Comparison of ENCODE assay signal across 24 cellular contexts in genomic region chr14:90626550-90626949, GRCh38.
DNase-seq lines count a peak whose midpoint lies in the region; ATAC-seq and TF ChIP-seq lines count a peak whose summit lies in the region.
"Had no signal": no experiment of that assay in that cellular context is flagged by ENCODE, and none has a peak within 500 bp of the region (broad histone marks: within the 10 kb centered on the region; RNA-seq: fewer than 3 reads in every experiment).

No MANE protein-coding gene starts in this region.

- no peaks in the 10 kb centered on the region for H3K9me3 ChIP-seq in thymus (ENCODE audit: control insufficient read depth)
- H3K9me3 ChIP-seq: pancreas, suprapubic skin had no signal

- no peaks in the 10 kb centered on the region for H3K36me3 ChIP-seq in thymus (ENCODE audit: control insufficient read depth, insufficient read depth)
- H3K36me3 ChIP-seq: pancreas, suprapubic skin had no signal

- DNase-seq in NCI-H2171 treated with DMSO at 0.1 percent for 48 hours (lab: John Stamatoyannopoulos, UW) (peak; percentile 76), omental fat pad (ENCODE audit: low spot score) (no peak), AG20443 (ENCODE audit: low spot score) (no peak), NCI-H526 treated with DMSO at 0.1 percent for 48 hours (lab: John Stamatoyannopoulos, UW) (no peak), amniotic stem cell (lab: John Stamatoyannopoulos, UW) (no peak)
- DNase-seq: activated CD4-positive, alpha-beta T cell treated with anti-CD3 and anti-CD28 coated beads for 48 hours; activated gamma-delta T cell treated with Interleukin-2 at 50 U/mL for 16 hours; activated T-cell treated with anti-CD3 and anti-CD28 coated beads, Interleukin-2, amount 50 U/mL, for 1 hour; CD4-positive, alpha-beta memory T cell; IMR-90; kidney; NCI-H1048; NCI-H187; NCI-H2227 treated with DMSO at 0.1 percent for 48 hours; NCI-H82; pancreas; stimulated activated CD4-positive, alpha-beta T cell treated with anti-CD3 and anti-CD28 coated beads, Interleukin-4, amount 100 ng/mL, for 4 hours had no signal

- TF ChIP-seq CTCF in omental fat pad (IDR thresholded peaks at IDR 0.05) = no peak

- ATAC-seq in esophagus mucosa (peak; percentile 73), omental fat pad (ENCODE audit: low FRiP score) (peak; percentile 83), HG02610 (IDR thresholded peaks at IDR 0.05; ENCODE audit: unreplicated experiment) (no peak)
- ATAC-seq: pancreas; sciatic nerve; stimulated activated memory B cell treated with anti-CD40 and anti-IgM and Interleukin-4, amounts not matched to agents 10 μg/mL and 1 μg/mL and 100 μg/mL, for 72 hours had no signal

- no peaks in the 10 kb centered on the region for H3K27me3 ChIP-seq in thymus (ENCODE audit: control insufficient read depth, insufficient read depth)
- H3K27me3 ChIP-seq: pancreas, suprapubic skin had no signal

- no peak overlapping the region for H3K4me3 ChIP-seq in thymus (ENCODE audit: low read length)
- H3K4me3 ChIP-seq: lung, pancreas, suprapubic skin had no signal

- H3K27ac ChIP-seq in thymus (ENCODE audit: low read depth) = peak overlapping the region; percentile 36
- H3K27ac ChIP-seq: pancreas, suprapubic skin had no signal

- peaks cover 4% of the 10 kb centered on the region for H3K4me1 ChIP-seq in thymus (ENCODE audit: control insufficient read depth, insufficient read depth, low read length)

- WGBS in thymus = 92% methylated on average over 7 of the region's 7 CpGs
